Comparison of ENCODE assay signal across 10 cellular contexts in the genomic region with DNA sequence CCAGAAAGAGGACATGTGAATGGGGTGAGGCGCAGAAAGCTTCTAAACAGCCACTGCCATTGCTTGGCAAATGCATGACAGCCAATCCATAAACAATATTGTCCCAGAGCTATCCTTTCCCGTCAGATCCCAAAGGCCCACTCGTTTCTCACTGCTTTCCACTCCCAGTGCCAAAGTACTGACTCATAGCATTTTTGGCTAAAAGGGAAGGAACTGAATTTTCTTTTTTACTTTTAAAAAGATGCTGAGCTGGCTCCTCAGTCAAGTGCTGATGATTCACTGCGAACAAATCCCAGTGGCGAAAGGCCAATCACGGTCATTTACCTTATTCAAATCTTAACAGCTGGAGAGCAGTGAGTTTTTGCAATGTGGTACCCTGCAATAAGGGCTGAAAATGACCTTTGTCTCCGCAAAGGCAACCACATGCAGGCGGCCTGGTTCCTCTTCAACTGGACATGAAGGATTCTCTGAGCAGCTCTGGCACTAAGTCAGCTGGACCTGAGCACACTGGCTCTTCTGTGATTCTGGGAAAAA.
DNase-seq lines count a peak whose midpoint lies in the region; ATAC-seq, FAIRE-seq and TF ChIP-seq lines count a peak whose summit lies in the region.
"Had no signal": no experiment of that assay in that cellular context is flagged by ENCODE, and none has a peak within 500 bp of the region (broad histone marks: within the 10 kb centered on the region; RNA-seq: fewer than 3 reads in every experiment).

No MANE protein-coding gene starts in this region.

- peak overlapping the region; percentile 95 for H3K27ac ChIP-seq in ACC112 (ENCODE audit: low read depth, low read length)
- no peak overlapping the region for H3K27ac ChIP-seq in SJSA1
- no peak overlapping the region for H3K27ac ChIP-seq in OCI-LY7 (ENCODE audit: low read depth, low read length, poor library complexity, severe bottlenecking)

- TF ChIP-seq CTCF in omental fat pad (IDR thresholded peaks at IDR 0.05) (no peak), OCI-LY7 (conservative IDR thresholded peaks at IDR 0.05; ENCODE audit: low read length) (no peak)

- H2AFZ ChIP-seq in ACC112 (ENCODE audit: low read length, unreplicated experiment) (peak overlapping the region; percentile 66), OCI-LY7 (ENCODE audit: low read length) (no peak overlapping the region)

- DNase-seq in SJSA1 (ENCODE audit: low read depth in 1 of 2, low spot score in 2 of 2) (peak; percentile 50 to 52), fibroblast of the conjunctiva (ENCODE audit: low read depth) (peak; percentile 96), omental fat pad (ENCODE audit: low spot score) (peak; percentile 52), OCI-LY7 (ENCODE audit: low spot score) (no peak), GM19240 (ENCODE audit: insufficient read length, low spot score) (no peak), GM19239 (ENCODE audit: insufficient read length, low spot score) (no peak), HUDEP-2 (lab: John Stamatoyannopoulos, UW; ENCODE audit: unreplicated experiment in 76 of 76) (no peak)
- DNase-seq: CD4-positive, CD25-positive, alpha-beta regulatory T cell; NCI-H187 had no signal

- no peak for FAIRE-seq in GM19239 (lab: Jason Lieb, UNC)

- no peak overlapping the region for H3K4me2 ChIP-seq in OCI-LY7 (ENCODE audit: low read length)

- H3K9me3 ChIP-seq in SJSA1 (replicated peaks) (peaks cover 4% of the 10 kb centered on the region; the same call in 1 of the 2 replicates), OCI-LY7 (ENCODE audit: low read length) (no peaks in the 10 kb centered on the region)

- H3K27me3 ChIP-seq in ACC112 (ENCODE audit: insufficient read depth, low read length) (no peaks in the 10 kb centered on the region), SJSA1 (replicated peaks) (no peaks in the 10 kb centered on the region)

- intact Hi-C loops in OCI-LY7 (cut with micrococcal nuclease; ENCODE audit: unreplicated experiment), result loop anchor here (5.0 kb wide), 1 partner anchor 298 kb away; no protein-coding TSS in a partner anchor

- peak; percentile 91 for ATAC-seq in omental fat pad (ENCODE audit: low FRiP score)

- H4K20me1 ChIP-seq in OCI-LY7 (ENCODE audit: insufficient read depth, low read length), result no peaks in the 10 kb centered on the region

- H3K36me3 ChIP-seq in ACC112 (ENCODE audit: insufficient read depth, low read length) (no peaks in the 10 kb centered on the region), SJSA1 (no peaks in the 10 kb centered on the region), OCI-LY7 (ENCODE audit: insufficient read depth, low read length) (no peaks in the 10 kb centered on the region)

- BruUV-seq in OCI-LY7 (replicated peaks; lab: Mats Ljungman, UMichigan), result no TSS peak

- no peaks in the 10 kb centered on the region for H3K9me2 ChIP-seq in OCI-LY7 (ENCODE audit: insufficient read depth, low read length)

- POLR2A ChIA-PET in OCI-LY7 (lab: Charles Lee), result no interaction called here

- CTCF ChIA-PET in OCI-LY7 (lab: Charles Lee; ENCODE audit: unreplicated experiment), result no interaction called here

- H3K4me1 ChIP-seq in ACC112 (ENCODE audit: control insufficient read depth, insufficient read depth, low read length, unreplicated experiment) (peaks cover 7% of the 10 kb centered on the region), SJSA1 (replicated peaks) (peaks cover 12% of the 10 kb centered on the region), OCI-LY7 (ENCODE audit: insufficient read depth, low read length, poor library complexity, severe bottlenecking) (no peaks in the 10 kb centered on the region)

- H3K4me3 ChIP-seq in ACC112 (ENCODE audit: low read depth, low read length) (peak overlapping the region; percentile 25), SJSA1 (no peak overlapping the region), OCI-LY7 (ENCODE audit: low read depth, low read length, poor library complexity, severe bottlenecking) (no peak overlapping the region)

- no peaks in the 10 kb centered on the region for H3K79me2 ChIP-seq in ACC112 (ENCODE audit: control insufficient read depth, insufficient read depth, low read length, unreplicated experiment)
- H3K79me2 ChIP-seq in OCI-LY7 (ENCODE audit: insufficient read depth, low read depth, low read length), result no peaks in the 10 kb centered on the region

Comparison
In these comparisons a context has a peak if more than half of its experiments do, and no peak if none do; other contexts are left out.
1. DNase-seq: peak in SJSA1 (2 of 2), fibroblast of the conjunctiva (single experiment) and omental fat pad (single experiment); none in OCI-LY7 (single experiment), GM19240 (single experiment), GM19239 (single experiment) and HUDEP-2 (0 of 76).